28 cellular contexts compared by ENCODE assay signal in genomic region chr12:46945591-46945990, GRCh38.
"Had no signal": no experiment of that assay in that cellular context is flagged by ENCODE, and none has a peak within 500 bp of the region (broad histone marks: within the 10 kb centered on the region; RNA-seq: fewer than 3 reads in every experiment).

No MANE protein-coding gene starts in this region.

- H3K4me1 ChIP-seq: stomach, suprapubic skin, testis, thyroid gland, tibial artery, tibial nerve, transverse colon, upper lobe of left lung, upper lobe of right lung, uterus, vagina had no signal

- H3K4me3 Mint-ChIP-seq: stimulated activated effector memory CD8-positive, alpha-beta T cell treated with anti-CD3 and anti-CD28 coated beads, Interleukin-12 subunit alpha, Interleukin-12 subunit beta, amount 100 ng/mL, for 72 hours; stimulated activated memory B cell treated with anti-CD40 and anti-IgM and Interleukin-4, amounts not matched to agents 10 μg/mL and 1 μg/mL and 100 μg/mL, for 72 hours; stimulated activated naive B cell treated with anti-CD40 and anti-IgM and Interleukin-4, amounts not matched to agents 10 μg/mL and 1 μg/mL and 100 μg/mL, for 72 hours; stimulated activated naive CD8-positive, alpha-beta T cell treated with anti-CD3 and anti-CD28 coated beads, Interleukin-15, amount 100 ng/mL, for 72 hours; stimulated activated naive CD8-positive, alpha-beta T cell treated with anti-CD3 and anti-CD28 coated beads, Interleukin-15, Interleukin-2, amounts not matched to agents 100 ng/mL and 50 ng/mL, for 24 hours; type B pancreatic cell had no signal

- H3K9me3 ChIP-seq: stomach, suprapubic skin, testis, thoracic aorta, thyroid gland, tibial artery, tibial nerve, transverse colon, upper lobe of left lung, upper lobe of right lung, uterus, vagina had no signal

- H3K27ac Mint-ChIP-seq: stimulated activated effector memory CD8-positive, alpha-beta T cell treated with anti-CD3 and anti-CD28 coated beads, Interleukin-12 subunit alpha, Interleukin-12 subunit beta, amount 100 ng/mL, for 72 hours; stimulated activated memory B cell treated with anti-CD40 and anti-IgM and Interleukin-4, amounts not matched to agents 10 μg/mL and 1 μg/mL and 100 μg/mL, for 72 hours; stimulated activated naive B cell treated with anti-CD40 and anti-IgM and Interleukin-4, amounts not matched to agents 10 μg/mL and 1 μg/mL and 100 μg/mL, for 72 hours; stimulated activated naive CD8-positive, alpha-beta T cell treated with anti-CD3 and anti-CD28 coated beads, Interleukin-15, amount 100 ng/mL, for 72 hours; stimulated activated naive CD8-positive, alpha-beta T cell treated with anti-CD3 and anti-CD28 coated beads, Interleukin-15, Interleukin-2, amounts not matched to agents 100 ng/mL and 50 ng/mL, for 24 hours; type B pancreatic cell had no signal

- H3K4me3 ChIP-seq: stomach, suprapubic skin, testis, thoracic aorta, thyroid gland, tibial artery, tibial nerve, transverse colon, upper lobe of left lung, upper lobe of right lung, uterus, vagina had no signal

- H3K9me3 Mint-ChIP-seq: stimulated activated effector memory CD8-positive, alpha-beta T cell treated with anti-CD3 and anti-CD28 coated beads, Interleukin-12 subunit alpha, Interleukin-12 subunit beta, amount 100 ng/mL, for 72 hours; stimulated activated memory B cell treated with anti-CD40 and anti-IgM and Interleukin-4, amounts not matched to agents 10 μg/mL and 1 μg/mL and 100 μg/mL, for 72 hours; stimulated activated naive B cell treated with anti-CD40 and anti-IgM and Interleukin-4, amounts not matched to agents 10 μg/mL and 1 μg/mL and 100 μg/mL, for 72 hours; stimulated activated naive CD8-positive, alpha-beta T cell treated with anti-CD3 and anti-CD28 coated beads, Interleukin-15, amount 100 ng/mL, for 72 hours; stimulated activated naive CD8-positive, alpha-beta T cell treated with anti-CD3 and anti-CD28 coated beads, Interleukin-15, Interleukin-2, amounts not matched to agents 100 ng/mL and 50 ng/mL, for 24 hours; type B pancreatic cell had no signal

- H3K27me3 ChIP-seq: stomach, suprapubic skin, testis, thyroid gland, tibial artery, tibial nerve, transverse colon, upper lobe of left lung, upper lobe of right lung, uterus, vagina had no signal

- H3K4me1 Mint-ChIP-seq: stimulated activated effector memory CD8-positive, alpha-beta T cell treated with anti-CD3 and anti-CD28 coated beads, Interleukin-12 subunit alpha, Interleukin-12 subunit beta, amount 100 ng/mL, for 72 hours; stimulated activated memory B cell treated with anti-CD40 and anti-IgM and Interleukin-4, amounts not matched to agents 10 μg/mL and 1 μg/mL and 100 μg/mL, for 72 hours; stimulated activated naive B cell treated with anti-CD40 and anti-IgM and Interleukin-4, amounts not matched to agents 10 μg/mL and 1 μg/mL and 100 μg/mL, for 72 hours; stimulated activated naive CD8-positive, alpha-beta T cell treated with anti-CD3 and anti-CD28 coated beads, Interleukin-15, amount 100 ng/mL, for 72 hours had no signal

- H3K36me3 Mint-ChIP-seq: stimulated activated effector memory CD8-positive, alpha-beta T cell treated with anti-CD3 and anti-CD28 coated beads, Interleukin-12 subunit alpha, Interleukin-12 subunit beta, amount 100 ng/mL, for 72 hours; stimulated activated memory B cell treated with anti-CD40 and anti-IgM and Interleukin-4, amounts not matched to agents 10 μg/mL and 1 μg/mL and 100 μg/mL, for 72 hours; stimulated activated naive B cell treated with anti-CD40 and anti-IgM and Interleukin-4, amounts not matched to agents 10 μg/mL and 1 μg/mL and 100 μg/mL, for 72 hours; type B pancreatic cell had no signal

- DNase-seq: stimulated activated CD4-positive, alpha-beta T cell treated with anti-CD3 and anti-CD28 coated beads, Interleukin-2, amount 100 ng/mL, for 48 hours; stimulated activated CD4-positive, alpha-beta T cell treated with anti-CD3 and anti-CD28 coated beads, Interleukin-4, amount 100 ng/mL, for 1 hour; stimulated activated CD4-positive, alpha-beta T cell treated with anti-CD3 and anti-CD28 coated beads, Interleukin-4, amount 100 ng/mL, for 24 hours; stimulated activated CD4-positive, alpha-beta T cell treated with anti-CD3 and anti-CD28 coated beads, Interleukin-4, amount 100 ng/mL, for 4 hours; stimulated activated CD8-positive, alpha-beta memory T cell treated with anti-CD3 and anti-CD28 coated beads, Interleukin-4, amount 100 ng/mL, for 48 hours; stimulated activated naive B cell treated with anti-CD40 and anti-IgM and Interleukin-4, amounts not matched to agents 10 μg/mL and 1 μg/mL and 100 μg/mL, for 72 hours; stimulated activated naive CD4-positive, alpha-beta T cell; stimulated activated naive CD4-positive, alpha-beta T cell treated with Interleukin-2 at 50 U/mL for 16 hours; stimulated activated naive CD8-positive, alpha-beta T cell treated with anti-CD3 and anti-CD28 coated beads, Interleukin-15, amount 100 ng/mL, for 72 hours; stimulated activated naive CD8-positive, alpha-beta T cell treated with anti-CD3 and anti-CD28 coated beads, Interleukin-15, Interleukin-2, amounts not matched to agents 100 U/mL and 50 U/mL, for 24 hours; stomach; substantia nigra; testis; thyroid gland; tibial artery; transverse colon; trophoblast cell; upper lobe of left lung; upper lobe of right lung; uterus had no signal

- H3K27me3 Mint-ChIP-seq: stimulated activated memory B cell treated with anti-CD40 and anti-IgM and Interleukin-4, amounts not matched to agents 10 μg/mL and 1 μg/mL and 100 μg/mL, for 72 hours; stimulated activated naive B cell treated with anti-CD40 and anti-IgM and Interleukin-4, amounts not matched to agents 10 μg/mL and 1 μg/mL and 100 μg/mL, for 72 hours; stimulated activated naive CD8-positive, alpha-beta T cell treated with anti-CD3 and anti-CD28 coated beads, Interleukin-15, amount 100 ng/mL, for 72 hours; stimulated activated naive CD8-positive, alpha-beta T cell treated with anti-CD3 and anti-CD28 coated beads, Interleukin-15, Interleukin-2, amounts not matched to agents 100 ng/mL and 50 ng/mL, for 24 hours; type B pancreatic cell had no signal

- ATAC-seq: stimulated activated effector memory CD8-positive, alpha-beta T cell treated with anti-CD3 and anti-CD28 coated beads, Interleukin-12 subunit alpha, Interleukin-12 subunit beta, amount 100 ng/mL, for 72 hours; stimulated activated memory B cell treated with anti-CD40 and anti-IgM and Interleukin-4, amounts not matched to agents 10 μg/mL and 1 μg/mL and 100 μg/mL, for 72 hours; stimulated activated naive B cell treated with anti-CD40 and anti-IgM and Interleukin-4, amounts not matched to agents 10 μg/mL and 1 μg/mL and 100 μg/mL, for 72 hours; stimulated activated naive CD8-positive, alpha-beta T cell treated with anti-CD3 and anti-CD28 coated beads, Interleukin-15, amount 100 ng/mL, for 72 hours; stimulated activated naive CD8-positive, alpha-beta T cell treated with anti-CD3 and anti-CD28 coated beads, Interleukin-15, Interleukin-2, amounts not matched to agents 100 U/mL and 50 U/mL, for 24 hours; upper lobe of right lung had no signal

- H3K36me3 ChIP-seq: stomach, suprapubic skin, thoracic aorta, thyroid gland, tibial artery, tibial nerve, transverse colon, upper lobe of left lung, upper lobe of right lung, uterus, vagina had no signal

- H3K27ac ChIP-seq: stomach, suprapubic skin, testis, thoracic aorta, thyroid gland, tibial artery, tibial nerve, transverse colon, upper lobe of left lung, upper lobe of right lung, uterus, vagina had no signal
